38 cellular contexts compared by ENCODE assay signal in the genomic region with DNA sequence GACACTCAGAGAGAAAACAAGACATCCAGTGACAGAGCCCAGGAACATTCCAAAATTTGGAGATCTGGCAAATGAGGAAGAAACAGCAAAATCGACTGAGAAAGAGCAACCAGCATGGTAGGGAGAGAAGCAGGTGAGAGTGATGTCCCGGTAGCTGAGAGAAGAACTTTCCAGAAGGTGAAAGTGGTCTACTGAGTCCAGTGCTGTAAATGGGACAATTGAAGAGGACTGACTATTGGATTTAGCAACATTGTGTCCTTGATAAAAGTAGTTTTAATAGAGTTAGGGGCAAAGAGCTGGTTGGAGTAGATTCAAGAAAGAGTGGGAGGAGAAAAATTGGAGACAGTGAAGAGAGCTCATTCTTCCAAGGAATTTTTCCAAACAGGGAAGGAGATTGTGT. TPM values are rescaled to one million over a fixed set of nuclear protein-coding genes. Genes with fewer than 3 reads are reported as not detected.
DNase-seq lines count a peak whose midpoint lies in the region; ATAC-seq and TF ChIP-seq lines count a peak whose summit lies in the region.
"Had no signal": no experiment of that assay in that cellular context is flagged by ENCODE, and none has a peak within 500 bp of the region (broad histone marks: within the 10 kb centered on the region; RNA-seq: fewer than 3 reads in every experiment).

No MANE protein-coding gene starts in this region.

- no peak overlapping the region for H4K5ac ChIP-seq in H9 (ENCODE audit: insufficient read length, low read depth, low read length)

- CTCF ChIA-PET in activated naive CD4-positive, alpha-beta T cell treated with anti-CD3 and anti-CD28 coated beads for 36 hours (lab: Charles Lee) = interaction anchor here (0.6 to 1.1 kb wide), 2 partner anchors 39 to 110 kb away, joined by 3 read pairs; no protein-coding TSS in a partner anchor
- CTCF ChIA-PET in HEK293 (lab: Yijun Ruan, JAX) = interaction anchor here (0.9 kb wide), 1 partner anchor 109 kb away, joined by 3 read pairs; no protein-coding TSS in a partner anchor

- H3K27ac Mint-ChIP-seq in activated naive CD4-positive, alpha-beta T cell treated with anti-CD3 and anti-CD28 coated beads for 36 hours = peak overlapping the region; percentile 4
- H3K27ac Mint-ChIP-seq in activated naive CD8-positive, alpha-beta T cell treated with anti-CD3 and anti-CD28 coated beads, Interleukin-2, amount 50 U/mL, for 24 hours = peak overlapping the region; percentile 24
- peak overlapping the region; percentile 6 for H3K27ac Mint-ChIP-seq in stimulated activated effector memory CD8-positive, alpha-beta T cell treated with anti-CD3 and anti-CD28 coated beads, Interleukin-12 subunit alpha, Interleukin-12 subunit beta, amount 100 ng/mL, for 72 hours
- H3K27ac Mint-ChIP-seq in H9 = no peak overlapping the region
- H3K27ac Mint-ChIP-seq: brain had no signal

- H3K36me3 Mint-ChIP-seq in activated naive CD4-positive, alpha-beta T cell treated with anti-CD3 and anti-CD28 coated beads for 36 hours (ENCODE audit: low read depth) = peaks cover 55% of the 10 kb centered on the region
- H3K36me3 Mint-ChIP-seq in activated naive CD8-positive, alpha-beta T cell treated with anti-CD3 and anti-CD28 coated beads, Interleukin-2, amount 50 U/mL, for 24 hours (ENCODE audit: low read depth) = peaks cover 90% of the 10 kb centered on the region
- H3K36me3 Mint-ChIP-seq in stimulated activated effector memory CD8-positive, alpha-beta T cell treated with anti-CD3 and anti-CD28 coated beads, Interleukin-12 subunit alpha, Interleukin-12 subunit beta, amount 100 ng/mL, for 72 hours = peaks cover 100% of the 10 kb centered on the region
- H3K36me3 Mint-ChIP-seq in H9 (ENCODE audit: insufficient read depth in 1 of 3, low read depth in 3 of 3) = peaks cover 33 to 89% (median 75%) of the 10 kb centered on the region in 3 experiments

- H3K79me2 ChIP-seq in H9 (ENCODE audit: insufficient read depth, low read length) = no peaks in the 10 kb centered on the region

- no peak overlapping the region for H2BK15ac ChIP-seq in H9 (ENCODE audit: low read depth, low read length)

- H3K9ac ChIP-seq in H9 (ENCODE audit: extremely low read depth, insufficient read length, low read length) = no peak overlapping the region
- H3K9ac ChIP-seq: KMS-11 had no signal

- H3K23me2 ChIP-seq in H9 (ENCODE audit: insufficient read length, low read depth, low read length, poor library complexity, severe bottlenecking) = no peaks in the 10 kb centered on the region

- H2AFZ ChIP-seq in H9 (ENCODE audit: low read length) = no peak overlapping the region

- no peak overlapping the region for H2BK20ac ChIP-seq in H9 (ENCODE audit: low read depth, low read length, poor library complexity, severe bottlenecking)

- H3K18ac ChIP-seq in H9 (ENCODE audit: insufficient read length, low read depth, low read length) = no peak overlapping the region

- H3K23ac ChIP-seq in H9 (ENCODE audit: insufficient read length, low read depth, low read length) = no peak overlapping the region

- no peaks in the 10 kb centered on the region for H4K20me1 ChIP-seq in H9 (ENCODE audit: control insufficient read depth, insufficient read depth, insufficient read length)

- no peak overlapping the region for H3K14ac ChIP-seq in H9 (ENCODE audit: insufficient read depth, low read length)

- no peaks in the 10 kb centered on the region for H3K9me3 Mint-ChIP-seq in activated naive CD4-positive, alpha-beta T cell treated with anti-CD3 and anti-CD28 coated beads for 36 hours
- no peaks in the 10 kb centered on the region for H3K9me3 Mint-ChIP-seq in activated naive CD8-positive, alpha-beta T cell treated with anti-CD3 and anti-CD28 coated beads, Interleukin-2, amount 50 U/mL, for 24 hours
- no peaks in the 10 kb centered on the region for H3K9me3 Mint-ChIP-seq in stimulated activated effector memory CD8-positive, alpha-beta T cell treated with anti-CD3 and anti-CD28 coated beads, Interleukin-12 subunit alpha, Interleukin-12 subunit beta, amount 100 ng/mL, for 72 hours
- no peaks in the 10 kb centered on the region for H3K9me3 Mint-ChIP-seq in H9
- H3K9me3 Mint-ChIP-seq: brain had no signal

- H3K9me3 ChIP-seq in HEK293 (ENCODE audit: control insufficient read depth, insufficient read depth, low read depth, low read length) = no peaks in the 10 kb centered on the region
- H3K9me3 ChIP-seq in H9 (ENCODE audit: control insufficient read depth, low read depth, low read length) = no peaks in the 10 kb centered on the region
- H3K9me3 ChIP-seq: BE2C, esophagus muscularis mucosa, left ventricle myocardium inferior, MG63, prostate gland, right lobe of liver, spleen, tibial nerve had no signal

- no peak overlapping the region for H2BK12ac ChIP-seq in H9 (ENCODE audit: insufficient read length, low read depth, low read length)

- POLR2A ChIA-PET in HEK293 (lab: Yijun Ruan, JAX) = no interaction called here

- no peak for DNase-seq in activated naive CD4-positive, alpha-beta T cell treated with anti-CD3 and anti-CD28 coated beads for 36 hours
- no peak for DNase-seq in activated naive CD4-positive, alpha-beta T cell treated with Interleukin-2 at 50 U/mL for 16 hours
- no peak for DNase-seq in activated naive CD8-positive, alpha-beta T cell treated with anti-CD3 and anti-CD28 coated beads, Interleukin-2, amount 50 U/mL, for 24 hours
- no peak for DNase-seq in stimulated activated effector memory CD8-positive, alpha-beta T cell treated with anti-CD3 and anti-CD28 coated beads, Interleukin-12 subunit alpha, Interleukin-12 subunit beta, amount 100 ng/mL, for 72 hours (ENCODE audit: low spot score in 2 of 2)
- DNase-seq in H9 = no peak
- DNase-seq in COR-L47 (lab: John Stamatoyannopoulos, UW) = no peak
- no peak for DNase-seq in NCI-H1930 (lab: John Stamatoyannopoulos, UW)
- DNase-seq: ACHN; activated CD4-positive, alpha-beta T cell treated with anti-CD3 and anti-CD28 coated beads, Interleukin-2, amount 50 U/mL, for 1 hour; activated CD8-positive, alpha-beta memory T cell treated with anti-CD3 and anti-CD28 coated beads, Interleukin-2, amount 50 U/mL, for 4 hours; activated effector memory CD4-positive, alpha-beta T cell treated with Interleukin-2 at 50 U/mL for 16 hours; BE2C; cerebellar nuclear complex; DND-41; foreskin fibroblast; GF-D8; HCEC 1CT; head of caudate nucleus; islet precursor cell; left ventricle myocardium inferior; mesendoderm; MG63; NCI-H1417; NCI-H2081 treated with DMSO at 0.1 percent for 48 hours; NCI-H2227 treated with DMSO at 0.1 percent for 48 hours; nucleus accumbens; right lobe of liver; Right ventricle myocardium superior; spleen; stimulated activated CD8-positive, alpha-beta memory T cell treated with anti-CD3 and anti-CD28 coated beads, Interleukin-4, amount 100 ng/mL, for 48 hours; WERI-Rb-1 had no signal

- ATAC-seq in activated naive CD8-positive, alpha-beta T cell treated with anti-CD3 and anti-CD28 coated beads, Interleukin-2, amount 50 U/mL, for 24 hours = no peak
- no peak for ATAC-seq in stimulated activated effector memory CD8-positive, alpha-beta T cell treated with anti-CD3 and anti-CD28 coated beads, Interleukin-12 subunit alpha, Interleukin-12 subunit beta, amount 100 ng/mL, for 72 hours
- ATAC-seq: right lobe of liver had no signal

- no CpG with 5 or more reads among the region's 2 CpGs for WGBS in H9 (ENCODE audit: extremely low coverage, insufficient read length, low lambda C conversion rate)

- no peak overlapping the region for H3K27ac ChIP-seq in HEK293 (ENCODE audit: extremely low read depth, low read depth, low read length)
- H3K27ac ChIP-seq in H9 (ENCODE audit: insufficient read length, low read depth, low read length) = no peak overlapping the region
- H3K27ac ChIP-seq: esophagus muscularis mucosa, HL-60, KMS-11, left ventricle myocardium inferior, prostate gland, right lobe of liver, WERI-Rb-1 had no signal

- no peak overlapping the region for H3K4me3 ChIP-seq in HEK293 (ENCODE audit: low read depth, low read length)
- H3K4me3 ChIP-seq: esophagus muscularis mucosa, left ventricle myocardium inferior, MG63, prostate gland, right lobe of liver, spleen, tibial nerve had no signal

- no peak overlapping the region for H3K56ac ChIP-seq in H9 (ENCODE audit: insufficient read length, low read depth, low read length)

- peaks cover 59% of the 10 kb centered on the region for H3K4me1 Mint-ChIP-seq in activated naive CD4-positive, alpha-beta T cell treated with anti-CD3 and anti-CD28 coated beads for 36 hours (ENCODE audit: low read depth)
- peaks cover 51% of the 10 kb centered on the region for H3K4me1 Mint-ChIP-seq in activated naive CD8-positive, alpha-beta T cell treated with anti-CD3 and anti-CD28 coated beads, Interleukin-2, amount 50 U/mL, for 24 hours
- peaks cover 28% of the 10 kb centered on the region for H3K4me1 Mint-ChIP-seq in stimulated activated effector memory CD8-positive, alpha-beta T cell treated with anti-CD3 and anti-CD28 coated beads, Interleukin-12 subunit alpha, Interleukin-12 subunit beta, amount 100 ng/mL, for 72 hours
- H3K4me1 Mint-ChIP-seq in H9 = no peaks in the 10 kb centered on the region
- H3K4me1 Mint-ChIP-seq: brain had no signal

- H3K4ac ChIP-seq in H9 (ENCODE audit: low read depth, low read length) = no peak overlapping the region

- H2BK120ac ChIP-seq in H9 (ENCODE audit: low read depth, low read length, poor library complexity, severe bottlenecking) = no peak overlapping the region

- no peaks in the 10 kb centered on the region for H3K79me1 ChIP-seq in H9 (ENCODE audit: insufficient read depth, low read depth, low read length, poor library complexity, severe bottlenecking)

- intact Hi-C loops in activated naive CD4-positive, alpha-beta T cell treated with anti-CD3 and anti-CD28 coated beads for 36 hours (cut with micrococcal nuclease) = no loop called here

- H3K4me3 Mint-ChIP-seq in activated naive CD4-positive, alpha-beta T cell treated with anti-CD3 and anti-CD28 coated beads for 36 hours = no peak overlapping the region
- H3K4me3 Mint-ChIP-seq in activated naive CD8-positive, alpha-beta T cell treated with anti-CD3 and anti-CD28 coated beads, Interleukin-2, amount 50 U/mL, for 24 hours = no peak overlapping the region
- H3K4me3 Mint-ChIP-seq in stimulated activated effector memory CD8-positive, alpha-beta T cell treated with anti-CD3 and anti-CD28 coated beads, Interleukin-12 subunit alpha, Interleukin-12 subunit beta, amount 100 ng/mL, for 72 hours = no peak overlapping the region
- H3K4me3 Mint-ChIP-seq in H9 = no peak overlapping the region
- H3K4me3 Mint-ChIP-seq: brain had no signal

- TF ChIP-seq CTCF in HEK293 (tag by site-specific recombination; IDR thresholded peaks at IDR 0.05) = no peak
- TF ChIP-seq CTCF in H9 (conservative IDR thresholded peaks at IDR 0.05) = no peak

- H3K27me3 ChIP-seq in H9 (ENCODE audit: insufficient read depth, low read length) = no peaks in the 10 kb centered on the region
- H3K27me3 ChIP-seq: BE2C, esophagus muscularis mucosa, MG63, right lobe of liver, spleen, tibial nerve had no signal

- H3K4me1 ChIP-seq in HEK293 (ENCODE audit: control insufficient read depth, insufficient read depth, low read length) = no peaks in the 10 kb centered on the region
- no peaks in the 10 kb centered on the region for H3K4me1 ChIP-seq in H9 (ENCODE audit: insufficient read depth, low read length)
- H3K4me1 ChIP-seq: BE2C, prostate gland, tibial nerve had no signal

- no peak overlapping the region for H4K8ac ChIP-seq in H9 (replicated peaks; ENCODE audit: insufficient read length, low read depth, low read length)

- H3T11ph ChIP-seq in H9 (ENCODE audit: low read length) = no peak overlapping the region

- no peak overlapping the region for H4K91ac ChIP-seq in H9 (ENCODE audit: insufficient read length, low read depth, low read length)

- no peak overlapping the region for H3K4me2 ChIP-seq in H9 (ENCODE audit: insufficient read depth, insufficient read length, low read length)
- H3K4me2 ChIP-seq: KMS-11 had no signal

- no peaks in the 10 kb centered on the region for H3K27me3 Mint-ChIP-seq in activated naive CD4-positive, alpha-beta T cell treated with anti-CD3 and anti-CD28 coated beads for 36 hours (ENCODE audit: low read depth)
- H3K27me3 Mint-ChIP-seq in activated naive CD8-positive, alpha-beta T cell treated with anti-CD3 and anti-CD28 coated beads, Interleukin-2, amount 50 U/mL, for 24 hours = no peaks in the 10 kb centered on the region
- no peaks in the 10 kb centered on the region for H3K27me3 Mint-ChIP-seq in H9 (ENCODE audit: low read depth)
- H3K27me3 Mint-ChIP-seq: brain had no signal

- H3K36me3 ChIP-seq in HEK293 (ENCODE audit: control insufficient read depth in 2 of 2, insufficient read depth in 1 of 2, low read length in 2 of 2) = peaks cover 44 to 95% of the 10 kb centered on the region in 2 experiments
- H3K36me3 ChIP-seq: prostate gland had no signal

- H2BK5ac ChIP-seq in H9 (ENCODE audit: insufficient read length, low read length) = no peak overlapping the region

- no peak overlapping the region for H2AK5ac ChIP-seq in H9 (ENCODE audit: insufficient read length, low read length)

RNA-seq across cellular contexts. Expression of a gene that starts 15.0 kb away (rescaled TPM):
- 10 to 100 TPM; 23.9 TPM for total RNA-seq in activated naive CD4-positive, alpha-beta T cell treated with anti-CD3 and anti-CD28 coated beads for 36 hours
- 3.1 TPM in 2 replicates for total RNA-seq in H9 (2021)

RNA-seq across cellular contexts. Expression of a gene that starts 21.4 kb away (rescaled TPM):
- 10 to 100 TPM; 16.6 to 19.4 TPM for total RNA-seq in activated naive CD4-positive, alpha-beta T cell treated with anti-CD3 and anti-CD28 coated beads for 36 hours
- total RNA-seq in H9 (2021) = 13.6 and 14.4 TPM in 2 replicates

Comparison
In these comparisons a context has a peak if more than half of its experiments do, and no peak if none do; other contexts are left out.
1. H3K27ac Mint-ChIP-seq: peak in activated naive CD4-positive, alpha-beta T cell treated with anti-CD3 and anti-CD28 coated beads for 36 hours (single experiment), activated naive CD8-positive, alpha-beta T cell treated with anti-CD3 and anti-CD28 coated beads, Interleukin-2, amount 50 U/mL, for 24 hours (single experiment) and stimulated activated effector memory CD8-positive, alpha-beta T cell treated with anti-CD3 and anti-CD28 coated beads, Interleukin-12 subunit alpha, Interleukin-12 subunit beta, amount 100 ng/mL, for 72 hours (single experiment); none in H9 (0 of 3).